Comparison of ENCODE assay signal across 29 cellular contexts in the genomic region with DNA sequence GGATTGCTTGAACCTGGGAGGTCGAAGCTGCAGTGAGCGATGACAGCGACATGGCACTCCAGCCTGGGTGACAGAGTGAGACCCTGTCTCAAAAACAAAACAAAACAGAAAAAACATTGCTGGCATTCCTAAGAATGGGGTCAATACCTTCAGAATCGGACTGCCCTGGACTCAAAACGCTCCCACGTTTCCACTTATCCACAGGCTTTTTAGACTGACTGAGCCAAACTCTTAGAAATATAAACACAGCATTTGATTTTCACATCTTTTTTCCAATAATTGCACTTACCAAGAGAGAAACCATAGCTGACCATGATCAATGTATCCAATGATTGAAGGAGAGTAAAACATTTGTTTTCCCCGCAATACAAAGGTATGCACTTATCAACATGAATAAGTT.
"Had no signal": no experiment of that assay in that cellular context is flagged by ENCODE, and none has a peak within 500 bp of the region (broad histone marks: within the 10 kb centered on the region; RNA-seq: fewer than 3 reads in every experiment).

No MANE protein-coding gene starts in this region.

- H3K36me3 Mint-ChIP-seq: stimulated activated effector memory CD8-positive, alpha-beta T cell treated with anti-CD3 and anti-CD28 coated beads, Interleukin-12 subunit alpha, Interleukin-12 subunit beta, amount 100 ng/mL, for 72 hours; stimulated activated memory B cell treated with anti-CD40 and anti-IgM and Interleukin-4, amounts not matched to agents 10 μg/mL and 1 μg/mL and 100 μg/mL, for 72 hours; stimulated activated naive B cell treated with anti-CD40 and anti-IgM and Interleukin-4, amounts not matched to agents 10 μg/mL and 1 μg/mL and 100 μg/mL, for 72 hours; type B pancreatic cell had no signal

- H3K4me1 ChIP-seq: uterus, vagina had no signal

- H3K4me3 ChIP-seq: stomach, suprapubic skin, testis, thoracic aorta, thyroid gland, tibial artery, tibial nerve, transverse colon, upper lobe of left lung, upper lobe of right lung, uterus, vagina had no signal

- H3K27me3 Mint-ChIP-seq: stimulated activated naive B cell treated with anti-CD40 and anti-IgM and Interleukin-4, amounts not matched to agents 10 μg/mL and 1 μg/mL and 100 μg/mL, for 72 hours; stimulated activated naive CD8-positive, alpha-beta T cell treated with anti-CD3 and anti-CD28 coated beads, Interleukin-15, amount 100 ng/mL, for 72 hours; stimulated activated naive CD8-positive, alpha-beta T cell treated with anti-CD3 and anti-CD28 coated beads, Interleukin-15, Interleukin-2, amounts not matched to agents 100 ng/mL and 50 ng/mL, for 24 hours had no signal

- H3K4me3 Mint-ChIP-seq: stimulated activated effector memory CD8-positive, alpha-beta T cell treated with anti-CD3 and anti-CD28 coated beads, Interleukin-12 subunit alpha, Interleukin-12 subunit beta, amount 100 ng/mL, for 72 hours; stimulated activated memory B cell treated with anti-CD40 and anti-IgM and Interleukin-4, amounts not matched to agents 10 μg/mL and 1 μg/mL and 100 μg/mL, for 72 hours; stimulated activated naive B cell treated with anti-CD40 and anti-IgM and Interleukin-4, amounts not matched to agents 10 μg/mL and 1 μg/mL and 100 μg/mL, for 72 hours; stimulated activated naive CD8-positive, alpha-beta T cell treated with anti-CD3 and anti-CD28 coated beads, Interleukin-15, amount 100 ng/mL, for 72 hours; stimulated activated naive CD8-positive, alpha-beta T cell treated with anti-CD3 and anti-CD28 coated beads, Interleukin-15, Interleukin-2, amounts not matched to agents 100 ng/mL and 50 ng/mL, for 24 hours; type B pancreatic cell had no signal

- DNase-seq: stimulated activated CD4-positive, alpha-beta T cell treated with anti-CD3 and anti-CD28 coated beads, Interleukin-2, amount 100 ng/mL, for 48 hours; stimulated activated CD4-positive, alpha-beta T cell treated with anti-CD3 and anti-CD28 coated beads, Interleukin-4, amount 100 ng/mL, for 1 hour; stimulated activated CD4-positive, alpha-beta T cell treated with anti-CD3 and anti-CD28 coated beads, Interleukin-4, amount 100 ng/mL, for 24 hours; stimulated activated CD4-positive, alpha-beta T cell treated with anti-CD3 and anti-CD28 coated beads, Interleukin-4, amount 100 ng/mL, for 4 hours; stimulated activated CD8-positive, alpha-beta memory T cell treated with anti-CD3 and anti-CD28 coated beads, Interleukin-4, amount 100 ng/mL, for 48 hours; stimulated activated naive B cell treated with anti-CD40 and anti-IgM and Interleukin-4, amounts not matched to agents 10 μg/mL and 1 μg/mL and 100 μg/mL, for 72 hours; stimulated activated naive CD4-positive, alpha-beta T cell; stimulated activated naive CD4-positive, alpha-beta T cell treated with Interleukin-2 at 50 U/mL for 16 hours; stimulated activated naive CD8-positive, alpha-beta T cell treated with anti-CD3 and anti-CD28 coated beads, Interleukin-15, amount 100 ng/mL, for 72 hours; stimulated activated naive CD8-positive, alpha-beta T cell treated with anti-CD3 and anti-CD28 coated beads, Interleukin-15, Interleukin-2, amounts not matched to agents 100 U/mL and 50 U/mL, for 24 hours; stomach; substantia nigra; testis; thyroid gland; tibial artery; transverse colon; trophoblast cell; upper lobe of left lung; upper lobe of right lung; uterus had no signal

- H3K9me3 Mint-ChIP-seq: stimulated activated effector memory CD8-positive, alpha-beta T cell treated with anti-CD3 and anti-CD28 coated beads, Interleukin-12 subunit alpha, Interleukin-12 subunit beta, amount 100 ng/mL, for 72 hours; stimulated activated memory B cell treated with anti-CD40 and anti-IgM and Interleukin-4, amounts not matched to agents 10 μg/mL and 1 μg/mL and 100 μg/mL, for 72 hours; stimulated activated naive B cell treated with anti-CD40 and anti-IgM and Interleukin-4, amounts not matched to agents 10 μg/mL and 1 μg/mL and 100 μg/mL, for 72 hours; stimulated activated naive CD8-positive, alpha-beta T cell treated with anti-CD3 and anti-CD28 coated beads, Interleukin-15, amount 100 ng/mL, for 72 hours; stimulated activated naive CD8-positive, alpha-beta T cell treated with anti-CD3 and anti-CD28 coated beads, Interleukin-15, Interleukin-2, amounts not matched to agents 100 ng/mL and 50 ng/mL, for 24 hours; type B pancreatic cell had no signal

- H3K9me3 ChIP-seq: stomach, suprapubic skin, testis, thoracic aorta, thyroid gland, tibial artery, tibial nerve, transverse colon, upper lobe of left lung, upper lobe of right lung, uterus, vagina had no signal

- FAIRE-seq: urothelium cell line had no signal

- H3K27ac Mint-ChIP-seq: stimulated activated effector memory CD8-positive, alpha-beta T cell treated with anti-CD3 and anti-CD28 coated beads, Interleukin-12 subunit alpha, Interleukin-12 subunit beta, amount 100 ng/mL, for 72 hours; stimulated activated memory B cell treated with anti-CD40 and anti-IgM and Interleukin-4, amounts not matched to agents 10 μg/mL and 1 μg/mL and 100 μg/mL, for 72 hours; stimulated activated naive B cell treated with anti-CD40 and anti-IgM and Interleukin-4, amounts not matched to agents 10 μg/mL and 1 μg/mL and 100 μg/mL, for 72 hours; stimulated activated naive CD8-positive, alpha-beta T cell treated with anti-CD3 and anti-CD28 coated beads, Interleukin-15, amount 100 ng/mL, for 72 hours; stimulated activated naive CD8-positive, alpha-beta T cell treated with anti-CD3 and anti-CD28 coated beads, Interleukin-15, Interleukin-2, amounts not matched to agents 100 ng/mL and 50 ng/mL, for 24 hours; type B pancreatic cell had no signal

- H3K36me3 ChIP-seq: stomach, suprapubic skin, thoracic aorta, thyroid gland, tibial artery, tibial nerve, transverse colon, upper lobe of left lung, upper lobe of right lung, uterus, vagina had no signal

- H3K27me3 ChIP-seq: stomach, testis, thyroid gland, upper lobe of left lung, upper lobe of right lung, uterus, vagina had no signal

- H3K27ac ChIP-seq: stomach, suprapubic skin, testis, thoracic aorta, thyroid gland, tibial artery, tibial nerve, transverse colon, upper lobe of left lung, upper lobe of right lung, uterus, vagina had no signal

- ATAC-seq: stimulated activated effector memory CD8-positive, alpha-beta T cell treated with anti-CD3 and anti-CD28 coated beads, Interleukin-12 subunit alpha, Interleukin-12 subunit beta, amount 100 ng/mL, for 72 hours; stimulated activated memory B cell treated with anti-CD40 and anti-IgM and Interleukin-4, amounts not matched to agents 10 μg/mL and 1 μg/mL and 100 μg/mL, for 72 hours; stimulated activated naive B cell treated with anti-CD40 and anti-IgM and Interleukin-4, amounts not matched to agents 10 μg/mL and 1 μg/mL and 100 μg/mL, for 72 hours; stimulated activated naive CD8-positive, alpha-beta T cell treated with anti-CD3 and anti-CD28 coated beads, Interleukin-15, amount 100 ng/mL, for 72 hours; stimulated activated naive CD8-positive, alpha-beta T cell treated with anti-CD3 and anti-CD28 coated beads, Interleukin-15, Interleukin-2, amounts not matched to agents 100 U/mL and 50 U/mL, for 24 hours; upper lobe of right lung had no signal
